Comparison of ENCODE assay signal across 25 cellular contexts in genomic region chr4:95220205-95221175, GRCh38.
"Had no signal": no experiment of that assay in that cellular context is flagged by ENCODE, and none has a peak within 500 bp of the region (broad histone marks: within the 10 kb centered on the region; RNA-seq: fewer than 3 reads in every experiment).

No MANE protein-coding gene starts in this region.

- H3K4me3 Mint-ChIP-seq: central memory CD8-positive, alpha-beta T cell; immature natural killer cell; mesothelial cell of epicardium; natural killer cell; stimulated activated effector memory CD8-positive, alpha-beta T cell treated with anti-CD3 and anti-CD28 coated beads, Interleukin-12 subunit alpha, Interleukin-12 subunit beta, amount 100 ng/mL, for 72 hours; stimulated activated naive CD8-positive, alpha-beta T cell treated with anti-CD3 and anti-CD28 coated beads, Interleukin-15, amount 100 ng/mL, for 72 hours; T-helper 1 cell treated with Interleukin-12 subunit alpha and Interleukin-12 subunit beta and Interleukin-4 antibody, amounts not matched to agents 30 μg/mL and 1 μg/mL, for 36 hours; WTC11 had no signal

- H3K27ac ChIP-seq: brain microvascular endothelial cell, hepatocyte, left ventricle myocardium inferior, ovary, testis, vagina had no signal

- H3K9me3 Mint-ChIP-seq: activated naive CD4-positive, alpha-beta T cell treated with anti-CD3 and anti-CD28 coated beads, Interleukin-2, amount 50 U/mL, for 72 hours; central memory CD8-positive, alpha-beta T cell; mesothelial cell of epicardium; natural killer cell; stimulated activated effector memory CD8-positive, alpha-beta T cell treated with anti-CD3 and anti-CD28 coated beads, Interleukin-12 subunit alpha, Interleukin-12 subunit beta, amount 100 ng/mL, for 72 hours; stimulated activated naive CD8-positive, alpha-beta T cell treated with anti-CD3 and anti-CD28 coated beads, Interleukin-15, amount 100 ng/mL, for 72 hours; T-helper 1 cell treated with Interleukin-12 subunit alpha and Interleukin-12 subunit beta and Interleukin-4 antibody, amounts not matched to agents 30 μg/mL and 1 μg/mL, for 36 hours; WTC11 had no signal

- H3K4me3 ChIP-seq: ascending aorta, hepatocyte, left ventricle myocardium inferior, ovary, testis, vagina had no signal

- H3K27me3 ChIP-seq: ascending aorta, brain microvascular endothelial cell, ovary, testis, vagina had no signal

- H3K27me3 Mint-ChIP-seq: central memory CD8-positive, alpha-beta T cell; stimulated activated naive CD8-positive, alpha-beta T cell treated with anti-CD3 and anti-CD28 coated beads, Interleukin-15, amount 100 ng/mL, for 72 hours had no signal

- DNase-seq: activated T-cell treated with anti-CD3 and anti-CD28 coated beads, Interleukin-2, amount 50 U/mL, for 1 hour; brain microvascular endothelial cell; cortex of kidney; erythroblast; glutamatergic neuron; immature natural killer cell; left ventricle myocardium inferior; mammary epithelial cell; natural killer cell; ovary; right cardiac atrium; stimulated activated CD4-positive, alpha-beta T cell treated with anti-CD3 and anti-CD28 coated beads, Interleukin-12 subunit alpha, Interleukin-12 subunit beta, amount 100 ng/mL, for 4 hours; stimulated activated naive CD8-positive, alpha-beta T cell treated with anti-CD3 and anti-CD28 coated beads, Interleukin-15, amount 100 ng/mL, for 72 hours; T1000; testis; trophoblast cell had no signal

- H3K36me3 ChIP-seq: brain microvascular endothelial cell, left ventricle myocardium inferior, ovary, vagina had no signal

- ATAC-seq: activated naive CD4-positive, alpha-beta T cell treated with anti-CD3 and anti-CD28 coated beads, Interleukin-2, amount 50 U/mL, for 72 hours; natural killer cell; right cardiac atrium; stimulated activated effector memory CD8-positive, alpha-beta T cell treated with anti-CD3 and anti-CD28 coated beads, Interleukin-12 subunit alpha, Interleukin-12 subunit beta, amount 100 ng/mL, for 72 hours; stimulated activated naive CD8-positive, alpha-beta T cell treated with anti-CD3 and anti-CD28 coated beads, Interleukin-15, amount 100 ng/mL, for 72 hours; WTC11 had no signal

- H3K27ac Mint-ChIP-seq: activated naive CD4-positive, alpha-beta T cell treated with anti-CD3 and anti-CD28 coated beads, Interleukin-2, amount 50 U/mL, for 72 hours; immature natural killer cell; mesothelial cell of epicardium; natural killer cell; stimulated activated effector memory CD8-positive, alpha-beta T cell treated with anti-CD3 and anti-CD28 coated beads, Interleukin-12 subunit alpha, Interleukin-12 subunit beta, amount 100 ng/mL, for 72 hours; stimulated activated naive CD8-positive, alpha-beta T cell treated with anti-CD3 and anti-CD28 coated beads, Interleukin-15, amount 100 ng/mL, for 72 hours; T-helper 1 cell treated with Interleukin-12 subunit alpha and Interleukin-12 subunit beta and Interleukin-4 antibody, amounts not matched to agents 30 μg/mL and 1 μg/mL, for 36 hours; WTC11 had no signal

- H3K9me3 ChIP-seq: ascending aorta, left ventricle myocardium inferior, ovary, testis, vagina had no signal

- H3K4me1 ChIP-seq: ascending aorta, left ventricle myocardium inferior, testis, vagina had no signal

- H3K36me3 Mint-ChIP-seq: activated naive CD4-positive, alpha-beta T cell treated with anti-CD3 and anti-CD28 coated beads, Interleukin-2, amount 50 U/mL, for 72 hours; immature natural killer cell; natural killer cell; stimulated activated effector memory CD8-positive, alpha-beta T cell treated with anti-CD3 and anti-CD28 coated beads, Interleukin-12 subunit alpha, Interleukin-12 subunit beta, amount 100 ng/mL, for 72 hours; WTC11 had no signal

- H3K4me1 Mint-ChIP-seq: central memory CD8-positive, alpha-beta T cell; immature natural killer cell; natural killer cell; stimulated activated effector memory CD8-positive, alpha-beta T cell treated with anti-CD3 and anti-CD28 coated beads, Interleukin-12 subunit alpha, Interleukin-12 subunit beta, amount 100 ng/mL, for 72 hours; stimulated activated naive CD8-positive, alpha-beta T cell treated with anti-CD3 and anti-CD28 coated beads, Interleukin-15, amount 100 ng/mL, for 72 hours; WTC11 had no signal
